Comparison of ENCODE assay signal across 1 cellular context in the genomic region with DNA sequence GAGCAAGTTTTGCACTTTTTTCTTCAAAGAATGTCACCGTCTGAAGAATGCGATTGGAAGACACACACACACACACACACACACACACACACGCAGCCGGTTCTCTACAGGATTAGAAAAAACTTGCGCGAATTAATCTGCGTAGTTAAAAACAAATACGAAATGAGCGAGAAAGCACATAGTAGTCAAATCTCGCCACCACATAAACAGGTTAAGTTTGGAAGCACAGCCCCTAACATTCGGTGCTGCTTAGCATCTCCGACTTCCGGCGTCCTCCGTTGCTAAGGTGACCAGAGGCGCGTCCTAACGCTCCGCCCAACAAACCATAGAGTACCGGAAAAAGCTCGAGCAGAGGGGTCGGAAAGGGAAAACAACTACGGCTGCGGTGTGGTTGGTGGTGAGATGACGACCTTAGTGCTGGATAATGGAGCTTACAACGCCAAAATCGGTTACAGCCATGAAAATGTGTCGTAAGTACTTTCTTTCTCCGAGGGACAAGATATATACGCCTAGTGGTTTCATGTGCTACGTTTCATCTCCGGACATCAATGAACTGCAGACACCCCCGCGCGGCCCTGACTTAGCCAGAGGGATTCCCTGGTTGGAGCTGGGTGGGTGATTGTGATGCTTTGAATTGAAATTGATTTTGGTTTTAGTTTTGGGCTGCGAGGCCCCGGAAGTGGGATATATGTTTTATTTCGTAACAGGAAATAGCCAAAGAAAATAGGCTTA.
TF ChIP-seq lines count a peak whose summit lies in the region.

ACTR6 (plus strand) TSS at position 366 of the 732 bp plus-strand sequence; CDS start at position 403, 37 bp downstream.

TF ChIP-seq in GM12878, 131 proteins besides CTCF, POLR2A, EP300 and RAD21 (continued from another document and continues in another):
- TF ChIP-seq, protein P1, sequence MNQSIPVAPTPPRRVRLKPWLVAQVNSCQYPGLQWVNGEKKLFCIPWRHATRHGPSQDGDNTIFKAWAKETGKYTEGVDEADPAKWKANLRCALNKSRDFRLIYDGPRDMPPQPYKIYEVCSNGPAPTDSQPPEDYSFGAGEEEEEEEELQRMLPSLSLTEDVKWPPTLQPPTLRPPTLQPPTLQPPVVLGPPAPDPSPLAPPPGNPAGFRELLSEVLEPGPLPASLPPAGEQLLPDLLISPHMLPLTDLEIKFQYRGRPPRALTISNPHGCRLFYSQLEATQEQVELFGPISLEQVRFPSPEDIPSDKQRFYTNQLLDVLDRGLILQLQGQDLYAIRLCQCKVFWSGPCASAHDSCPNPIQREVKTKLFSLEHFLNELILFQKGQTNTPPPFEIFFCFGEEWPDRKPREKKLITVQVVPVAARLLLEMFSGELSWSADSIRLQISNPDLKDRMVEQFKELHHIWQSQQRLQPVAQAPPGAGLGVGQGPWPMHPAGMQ (IDR thresholded peaks at IDR 0.05; ENCODE audit: borderline replicate concordance) = no peak
- no peak for TF ChIP-seq YBX1 (IDR thresholded peaks at IDR 0.05)
- no peak for TF ChIP-seq KLF5 (IDR thresholded peaks at IDR 0.05; ENCODE audit: partially characterized antibody)
- no peak for TF ChIP-seq NFYA (IDR thresholded peaks at IDR 0.05; ENCODE audit: borderline replicate concordance, low read depth, low read length)
- no peak for TF ChIP-seq ZBTB33 (IDR thresholded peaks at IDR 0.05)
- no peak for TF ChIP-seq CBX5 (IDR thresholded peaks at IDR 0.05; ENCODE audit: low read depth)
- no peak for TF ChIP-seq KDM1A (IDR thresholded peaks at IDR 0.05; ENCODE audit: borderline replicate concordance)
- peak; percentile 41; the same call in 2 of the 3 replicates for TF ChIP-seq POU2F2 (IDR thresholded peaks at IDR 0.05; ENCODE audit: borderline replicate concordance, low read depth, low read length)
- peak; percentile 93 for TF ChIP-seq CBFB (IDR thresholded peaks at IDR 0.05; ENCODE audit: low read depth)
- TF ChIP-seq POLR2AphosphoS5 (IDR thresholded peaks at IDR 0.05; ENCODE audit: low read length) = peak; percentile 93
- TF ChIP-seq NRF1 (conservative IDR thresholded peaks at IDR 0.05; ENCODE audit: low read depth, low read length) = no peak
- TF ChIP-seq IKZF1 (conservative IDR thresholded peaks at IDR 0.05) = peak; percentile 69
- TF ChIP-seq SP1 (IDR thresholded peaks at IDR 0.05; ENCODE audit: low read depth, low read length) = no peak
- no peak for TF ChIP-seq NR2C2 (IDR thresholded peaks at IDR 0.05; ENCODE audit: borderline replicate concordance, control insufficient read depth, insufficient read length, low read depth)
- TF ChIP-seq BCLAF1 (IDR thresholded peaks at IDR 0.05) = no peak
- no peak for TF ChIP-seq ZNF384 (IDR thresholded peaks at IDR 0.05; ENCODE audit: borderline replicate concordance, low read depth, low read length)
- TF ChIP-seq TBL1XR1 (IDR thresholded peaks at IDR 0.05; ENCODE audit: low read depth, low read length) = no peak
- peak; percentile 76 for TF ChIP-seq TAF1 (IDR thresholded peaks at IDR 0.05; ENCODE audit: borderline replicate concordance, low read depth, low read length)
- TF ChIP-seq SMARCA5 (IDR thresholded peaks at IDR 0.05) = peak; percentile 51; the same call in 1 of the 2 replicates
- TF ChIP-seq KAT2A (conservative IDR thresholded peaks at IDR 0.05; ENCODE audit: control insufficient read depth, low read depth, low read length) = no peak
- no peak for TF ChIP-seq BACH1 (IDR thresholded peaks at IDR 0.05; ENCODE audit: borderline replicate concordance)
- TF ChIP-seq, protein P2, sequence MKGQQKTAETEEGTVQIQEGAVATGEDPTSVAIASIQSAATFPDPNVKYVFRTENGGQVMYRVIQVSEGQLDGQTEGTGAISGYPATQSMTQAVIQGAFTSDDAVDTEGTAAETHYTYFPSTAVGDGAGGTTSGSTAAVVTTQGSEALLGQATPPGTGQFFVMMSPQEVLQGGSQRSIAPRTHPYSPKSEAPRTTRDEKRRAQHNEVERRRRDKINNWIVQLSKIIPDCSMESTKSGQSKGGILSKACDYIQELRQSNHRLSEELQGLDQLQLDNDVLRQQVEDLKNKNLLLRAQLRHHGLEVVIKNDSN (IDR thresholded peaks at IDR 0.05; ENCODE audit: borderline replicate concordance, extremely low read length, insufficient read depth, low read depth, low read length) = no peak
- TF ChIP-seq PML (IDR thresholded peaks at IDR 0.05; ENCODE audit: low read length) = no peak; the same call in 1 of the 2 replicates
- no peak for TF ChIP-seq SUPT20H (IDR thresholded peaks at IDR 0.05; ENCODE audit: borderline replicate concordance, control insufficient read depth, low read depth, low read length)
- TF ChIP-seq ETV6 (conservative IDR thresholded peaks at IDR 0.05 in 1 of 2, IDR thresholded peaks at IDR 0.05 in 1 of 2; ENCODE audit: borderline replicate concordance in 1 of 2, low read depth in 1 of 2) = peak in 1 of 2 experiments; percentile 31; a peak in 2 of 4 replicates
- TF ChIP-seq, protein P3, sequence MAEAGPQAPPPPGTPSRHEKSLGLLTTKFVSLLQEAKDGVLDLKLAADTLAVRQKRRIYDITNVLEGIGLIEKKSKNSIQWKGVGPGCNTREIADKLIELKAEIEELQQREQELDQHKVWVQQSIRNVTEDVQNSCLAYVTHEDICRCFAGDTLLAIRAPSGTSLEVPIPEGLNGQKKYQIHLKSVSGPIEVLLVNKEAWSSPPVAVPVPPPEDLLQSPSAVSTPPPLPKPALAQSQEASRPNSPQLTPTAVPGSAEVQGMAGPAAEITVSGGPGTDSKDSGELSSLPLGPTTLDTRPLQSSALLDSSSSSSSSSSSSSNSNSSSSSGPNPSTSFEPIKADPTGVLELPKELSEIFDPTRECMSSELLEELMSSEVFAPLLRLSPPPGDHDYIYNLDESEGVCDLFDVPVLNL (IDR thresholded peaks at IDR 0.05; ENCODE audit: low read depth, low read length) = no peak
- TF ChIP-seq CHD1 (IDR thresholded peaks at IDR 0.05; ENCODE audit: low read depth, low read length) = no peak
- TF ChIP-seq CUX1 (IDR thresholded peaks at IDR 0.05; ENCODE audit: insufficient replicate concordance, low read depth, low read length) = peak; percentile 62
- TF ChIP-seq POLR2AphosphoS2 (IDR thresholded peaks at IDR 0.05; ENCODE audit: low read depth, low read length) = peak; percentile 76; the same call in 1 of the 2 replicates
- no peak for TF ChIP-seq MTA3 (IDR thresholded peaks at IDR 0.05; ENCODE audit: borderline replicate concordance, low read length)
- TF ChIP-seq MYC (IDR thresholded peaks at IDR 0.05; ENCODE audit: insufficient read depth, insufficient read length, insufficient replicate concordance, low read length, severe bottlenecking) = no peak
- TF ChIP-seq, protein P4, sequence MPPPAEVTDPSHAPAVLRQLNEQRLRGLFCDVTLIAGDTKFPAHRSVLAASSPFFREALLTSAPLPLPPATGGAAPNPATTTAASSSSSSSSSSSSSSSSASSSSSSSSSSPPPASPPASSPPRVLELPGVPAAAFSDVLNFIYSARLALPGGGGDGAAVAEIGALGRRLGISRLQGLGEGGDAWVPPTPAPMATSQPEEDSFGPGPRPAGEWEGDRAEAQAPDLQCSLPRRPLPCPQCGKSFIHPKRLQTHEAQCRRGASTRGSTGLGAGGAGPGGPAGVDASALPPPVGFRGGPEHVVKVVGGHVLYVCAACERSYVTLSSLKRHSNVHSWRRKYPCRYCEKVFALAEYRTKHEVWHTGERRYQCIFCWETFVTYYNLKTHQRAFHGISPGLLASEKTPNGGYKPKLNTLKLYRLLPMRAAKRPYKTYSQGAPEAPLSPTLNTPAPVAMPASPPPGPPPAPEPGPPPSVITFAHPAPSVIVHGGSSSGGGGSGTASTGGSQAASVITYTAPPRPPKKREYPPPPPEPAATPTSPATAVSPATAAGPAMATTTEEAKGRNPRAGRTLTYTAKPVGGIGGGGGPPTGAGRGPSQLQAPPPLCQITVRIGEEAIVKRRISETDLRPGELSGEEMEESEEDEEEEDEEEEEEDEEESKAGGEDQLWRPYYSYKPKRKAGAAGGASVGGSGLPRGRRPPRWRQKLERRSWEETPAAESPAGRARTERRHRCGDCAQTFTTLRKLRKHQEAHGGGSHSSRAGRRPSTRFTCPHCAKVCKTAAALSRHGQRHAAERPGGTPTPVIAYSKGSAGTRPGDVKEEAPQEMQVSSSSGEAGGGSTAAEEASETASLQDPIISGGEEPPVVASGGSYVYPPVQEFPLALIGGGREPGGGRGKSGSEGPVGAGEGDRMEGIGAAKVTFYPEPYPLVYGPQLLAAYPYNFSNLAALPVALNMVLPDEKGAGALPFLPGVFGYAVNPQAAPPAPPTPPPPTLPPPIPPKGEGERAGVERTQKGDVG (CRISPR knock-in tag; IDR thresholded peaks at IDR 0.05) = no peak
- TF ChIP-seq MYB (IDR thresholded peaks at IDR 0.05; ENCODE audit: borderline replicate concordance, low read depth, low read length) = no peak
- TF ChIP-seq, protein P5, sequence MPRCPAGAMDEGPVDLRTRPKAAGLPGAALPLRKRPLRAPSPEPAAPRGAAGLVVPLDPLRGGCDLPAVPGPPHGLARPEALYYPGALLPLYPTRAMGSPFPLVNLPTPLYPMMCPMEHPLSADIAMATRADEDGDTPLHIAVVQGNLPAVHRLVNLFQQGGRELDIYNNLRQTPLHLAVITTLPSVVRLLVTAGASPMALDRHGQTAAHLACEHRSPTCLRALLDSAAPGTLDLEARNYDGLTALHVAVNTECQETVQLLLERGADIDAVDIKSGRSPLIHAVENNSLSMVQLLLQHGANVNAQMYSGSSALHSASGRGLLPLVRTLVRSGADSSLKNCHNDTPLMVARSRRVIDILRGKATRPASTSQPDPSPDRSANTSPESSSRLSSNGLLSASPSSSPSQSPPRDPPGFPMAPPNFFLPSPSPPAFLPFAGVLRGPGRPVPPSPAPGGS (IDR thresholded peaks at IDR 0.05; ENCODE audit: borderline replicate concordance, insufficient read depth, low read depth, low read length, poor library complexity, severe bottlenecking) = no peak
- no peak for TF ChIP-seq ASH2L (IDR thresholded peaks at IDR 0.05; ENCODE audit: borderline replicate concordance, low read depth)
- peak; percentile 51 for TF ChIP-seq MEF2B (IDR thresholded peaks at IDR 0.05; ENCODE audit: partially characterized antibody, poor library complexity, severe bottlenecking)
